Comparison of ENCODE assay signal across 8 cellular contexts in the genomic region with DNA sequence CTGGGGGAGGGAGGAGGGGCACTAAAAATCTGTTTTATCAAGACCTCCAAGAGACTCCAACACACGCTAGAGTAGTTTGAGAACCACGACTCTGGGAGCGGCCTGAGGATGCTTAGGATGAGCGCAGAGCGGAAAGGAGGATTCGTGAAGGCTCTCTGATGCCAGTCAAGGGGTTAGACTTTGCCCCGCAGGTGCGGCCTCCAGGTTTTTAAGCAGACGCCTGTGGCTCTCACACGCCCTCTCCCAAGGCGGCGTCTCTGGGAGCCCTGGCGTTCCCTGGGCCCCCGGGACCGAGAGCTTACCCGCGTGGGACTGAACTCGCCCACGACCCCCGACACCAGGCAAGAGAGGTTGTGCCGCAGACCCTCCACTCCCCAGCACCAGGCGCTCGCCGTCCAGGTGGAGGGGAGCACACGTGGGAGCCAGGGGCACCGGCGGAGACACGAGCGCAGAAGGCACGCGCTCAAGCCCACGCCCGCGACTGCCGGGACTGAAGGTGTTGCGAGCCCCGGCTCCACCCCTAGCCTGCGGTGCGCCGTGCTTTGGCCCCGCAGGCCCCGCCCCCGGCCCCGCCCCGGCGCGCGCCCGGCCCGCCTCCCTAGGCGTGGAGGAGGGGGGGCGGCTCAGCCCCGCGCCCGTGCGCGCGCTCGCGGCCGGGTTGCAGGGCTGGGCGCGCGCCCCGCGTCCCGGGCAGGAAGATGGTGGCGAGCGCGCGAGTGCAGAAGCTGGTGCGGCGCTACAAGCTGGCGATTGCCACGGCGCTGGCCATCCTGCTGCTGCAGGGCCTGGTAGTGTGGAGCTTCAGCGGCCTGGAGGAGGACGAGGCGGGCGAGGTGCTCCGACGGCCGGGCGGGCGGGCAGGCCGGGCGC. TPM values are rescaled to one million over a fixed set of nuclear protein-coding genes. Genes with fewer than 3 reads are reported as not detected.
DNase-seq lines count a peak whose midpoint lies in the region; ATAC-seq and TF ChIP-seq lines count a peak whose summit lies in the region.

A gene (plus strand): TSS at position 684 of the 870 bp plus-strand sequence. CDS start 15 bp downstream, at position 699.

- H3K36me3 ChIP-seq in GM06990 (ENCODE audit: control insufficient read depth, insufficient read depth, low read length) (no peaks in the 10 kb centered on the region; the same call in 1 of the 2 replicates), cardiac muscle cell (no peaks in the 10 kb centered on the region), transverse colon (no peaks in the 10 kb centered on the region)

- DNase-seq in GM06990 (ENCODE audit: extremely low read depth, insufficient read length) (peak; percentile 92), HFF-Myc (ENCODE audit: extremely low read depth, low read depth) (no peak), NCI-H1092 treated with DMSO at 0.1 percent for 48 hours (lab: John Stamatoyannopoulos, UW) (peak; percentile 59), SW480 (ENCODE audit: low spot score) (peak; percentile 70), cardiac muscle cell (ENCODE audit: low read depth in 1 of 2, low spot score in 1 of 2) (peak; percentile 90 to 93), pons (ENCODE audit: low spot score) (peak; percentile 64), transverse colon (peak; percentile 92)
- peak; percentile 99 for DNase-seq in activated naive CD8-positive, alpha-beta T cell treated with anti-CD3 and anti-CD28 coated beads, Interleukin-2, amount 10 ng/mL, durations not matched to agents 7 days and 5 days

- H3K4me1 ChIP-seq in cardiac muscle cell (ENCODE audit: low read depth) (peaks cover 8% of the 10 kb centered on the region), transverse colon (peaks cover 4 to 33% (median 28%) of the 10 kb centered on the region in 4 donors)

- TF ChIP-seq CTCF in GM06990 (IDR thresholded peaks at IDR 0.05; ENCODE audit: insufficient read depth, low read length, poor library complexity, severe bottlenecking) (no peak), HFF-Myc (IDR thresholded peaks at IDR 0.05; ENCODE audit: low read depth, low read length, missing control alignments) (no peak), cardiac muscle cell (IDR thresholded peaks at IDR 0.05; ENCODE audit: low read depth, low read length) (no peak), transverse colon (IDR thresholded peaks at IDR 0.05) (no peak)

- H3K36me3 Mint-ChIP-seq in activated naive CD8-positive, alpha-beta T cell treated with anti-CD3 and anti-CD28 coated beads, Interleukin-2, amount 10 ng/mL, durations not matched to agents 7 days and 5 days = peaks cover 3% of the 10 kb centered on the region

- POLR2A ChIA-PET in activated naive CD8-positive, alpha-beta T cell treated with anti-CD3 and anti-CD28 coated beads, Interleukin-2, amount 10 ng/mL, durations not matched to agents 7 days and 5 days (lab: Charles Lee) = interaction anchor here (0.6 to 3.1 kb wide), 7 partner anchors 11 to 313 kb away, joined by 3 to 24 read pairs (median 4); a partner anchor contains a TSS

- peak within 1 kb of the TSS; percentile 93 for H3K4me3 Mint-ChIP-seq in activated naive CD8-positive, alpha-beta T cell treated with anti-CD3 and anti-CD28 coated beads, Interleukin-2, amount 10 ng/mL, durations not matched to agents 7 days and 5 days

- H3K27me3 Mint-ChIP-seq in activated naive CD8-positive, alpha-beta T cell treated with anti-CD3 and anti-CD28 coated beads, Interleukin-2, amount 10 ng/mL, durations not matched to agents 7 days and 5 days = no peaks in the 10 kb centered on the region

- TF ChIP-seq POLR2A in transverse colon (IDR thresholded peaks at IDR 0.05) = peak; percentile 43

- H3K27ac Mint-ChIP-seq in activated naive CD8-positive, alpha-beta T cell treated with anti-CD3 and anti-CD28 coated beads, Interleukin-2, amount 10 ng/mL, durations not matched to agents 7 days and 5 days = peak within 1 kb of the TSS; percentile 93

- peak; percentile 84 for ATAC-seq in activated naive CD8-positive, alpha-beta T cell treated with anti-CD3 and anti-CD28 coated beads, Interleukin-2, amount 10 ng/mL, durations not matched to agents 7 days and 5 days (ENCODE audit: low read depth)

- H3K4me1 Mint-ChIP-seq in activated naive CD8-positive, alpha-beta T cell treated with anti-CD3 and anti-CD28 coated beads, Interleukin-2, amount 10 ng/mL, durations not matched to agents 7 days and 5 days = peaks cover 25% of the 10 kb centered on the region

- H3K9me3 Mint-ChIP-seq in activated naive CD8-positive, alpha-beta T cell treated with anti-CD3 and anti-CD28 coated beads, Interleukin-2, amount 10 ng/mL, durations not matched to agents 7 days and 5 days = no peaks in the 10 kb centered on the region

- in situ Hi-C loops in transverse colon (cut with MboI; ENCODE audit: low pct_ligation_motif_present in 1 of 4, low pct_unique_long_range_greater_than_20kb in 1 of 4, low sequenced_read_pairs in 3 of 4) = no loop called here

- no peaks in the 10 kb centered on the region for H3K9me3 ChIP-seq in cardiac muscle cell (ENCODE audit: low read depth)
- H3K9me3 ChIP-seq in transverse colon = no peaks in the 10 kb centered on the region

- H3K27me3 ChIP-seq in GM06990 (replicated peaks; ENCODE audit: control insufficient read depth, insufficient read depth, low read length) = no peaks in the 10 kb centered on the region
- no peaks in the 10 kb centered on the region for H3K27me3 ChIP-seq in cardiac muscle cell
- H3K27me3 ChIP-seq in transverse colon = no peaks in the 10 kb centered on the region

- H3K27ac ChIP-seq in cardiac muscle cell (peak within 1 kb of the TSS; percentile 57), transverse colon (peak within 1 kb of the TSS; percentile 66 to 84 (median 82))

- 4% methylated on average over 50 of the region's 87 CpGs; no CpG with 5 or more reads in 1 of the 2 donors for WGBS in transverse colon (ENCODE audit: low coverage in 1 of 2), 2 donors

- peak within 1 kb of the TSS; percentile 82 for H3K4me3 ChIP-seq in GM06990 (replicated peaks; ENCODE audit: low read depth, low read length)
- peak within 1 kb of the TSS; percentile 77 for H3K4me3 ChIP-seq in HFF-Myc (replicated peaks; ENCODE audit: low read depth, low read length)
- peak within 1 kb of the TSS; percentile 86 for H3K4me3 ChIP-seq in cardiac muscle cell
- peak within 1 kb of the TSS; percentile 61 to 97 (median 84) for H3K4me3 ChIP-seq in transverse colon

- no peak for TF ChIP-seq EP300 in transverse colon (IDR thresholded peaks at IDR 0.05; ENCODE audit: low read depth)

- intact Hi-C loops in transverse colon (cut with DNase I; ENCODE audit: low total_unique reads) = no loop called here

RNA-seq across cellular contexts. Expression of the gene that starts here (rescaled TPM):
- 10 to 100 TPM; 29.0 to 31.9 TPM for total RNA-seq in activated naive CD8-positive, alpha-beta T cell treated with anti-CD3 and anti-CD28 coated beads, Interleukin-2, amount 10 ng/mL, durations not matched to agents 7 days and 5 days
- total RNA-seq in cardiac muscle cell = 62.2 and 80.0 TPM in 2 replicates
- 48.8 and 60.9 TPM in 2 replicates for polyA plus RNA-seq in cardiac muscle cell
- 10 to 100 TPM; 21.3 to 27.3 (median 22.0) TPM for total RNA-seq in transverse colon
